In genomic region chrX:14916017-14916674, GRCh38 we compare ENCODE assay signal across 17 cellular contexts. TPM values are rescaled to one million over a fixed set of nuclear protein-coding genes. Genes with fewer than 3 reads are reported as not detected.
A peak's percentile ranks its signal among the peaks of the same experiment; 100 is the strongest.
DNase-seq lines count a peak whose midpoint lies in the region; TF ChIP-seq lines count a peak whose summit lies in the region.
"Had no signal": no experiment of that assay in that cellular context is flagged by ENCODE, and none has a peak within 500 bp of the region (broad histone marks: within the 10 kb centered on the region; RNA-seq: fewer than 3 reads in every experiment).

No MANE protein-coding gene starts in this region.

- no peaks in the 10 kb centered on the region for H3K27me3 Mint-ChIP-seq in HFFc6 (ENCODE audit: insufficient read depth)
- H3K27me3 Mint-ChIP-seq: activated CD4-positive, alpha-beta T cell treated with anti-CD3 and anti-CD28 coated beads, Interleukin-2, amount 10 ng/mL, durations not matched to agents 24 days and 14 days; activated naive CD8-positive, alpha-beta T cell; stimulated activated naive B cell treated with anti-CD40 and anti-IgM and Interleukin-4, amounts not matched to agents 10 μg/mL and 1 μg/mL and 100 μg/mL, for 72 hours; type B pancreatic cell had no signal

- no peak overlapping the region for H2AFZ ChIP-seq in ACC112 (ENCODE audit: low read length, unreplicated experiment)

- peak overlapping the region; percentile 32 for H3K27ac ChIP-seq in ACC112 (ENCODE audit: low read depth, low read length)
- H3K27ac ChIP-seq in ascending aorta: no peak overlapping the region
- peak overlapping the region in 8 of 59 donors; percentile 1 to 73 (median 20) for H3K27ac ChIP-seq in dorsolateral prefrontal cortex
- H3K27ac ChIP-seq: skin epidermis had no signal

- intact Hi-C loops in ascending aorta (cut with DNase I): no loop called here
- intact Hi-C loops in dorsolateral prefrontal cortex (cut with DNase I): no loop called here

- peaks cover 58% of the 10 kb centered on the region for H3K4me1 Mint-ChIP-seq in HFFc6 (ENCODE audit: low read depth)
- H3K4me1 Mint-ChIP-seq: stimulated activated naive B cell treated with anti-CD40 and anti-IgM and Interleukin-4, amounts not matched to agents 10 μg/mL and 1 μg/mL and 100 μg/mL, for 72 hours had no signal

- peaks cover 32% of the 10 kb centered on the region for H3K36me3 Mint-ChIP-seq in HFFc6 (ENCODE audit: low read depth)

- peaks cover 10% of the 10 kb centered on the region for H3K4me1 ChIP-seq in ACC112 (ENCODE audit: control insufficient read depth, insufficient read depth, low read length, unreplicated experiment)
- H3K4me1 ChIP-seq in ascending aorta: no peaks in the 10 kb centered on the region

- no peaks in the 10 kb centered on the region for H3K9me3 ChIP-seq in ascending aorta

- no peaks in the 10 kb centered on the region for H3K79me2 ChIP-seq in ACC112 (ENCODE audit: control insufficient read depth, insufficient read depth, low read length, unreplicated experiment)

- peak; percentile 69 for DNase-seq in HFFc6
- DNase-seq in amniotic epithelial cell (ENCODE audit: low read depth): peak; percentile 76
- peak; percentile 48 to 64 for DNase-seq in foreskin fibroblast
- DNase-seq in ascending aorta (ENCODE audit: low spot score in 2 of 2): no peak
- no peak for DNase-seq in activated CD4-positive, CD25-positive, alpha-beta regulatory T cell treated with anti-CD3 and anti-CD28 coated beads, Interleukin-2, amount 50 U/mL, for 72 hours
- DNase-seq in stimulated activated CD4-positive, alpha-beta T cell treated with anti-CD3 and anti-CD28 coated beads, Interleukin-15, amount 100 ng/mL, for 24 hours: no peak
- DNase-seq in dorsolateral prefrontal cortex: no peak
- DNase-seq: activated CD4-positive, alpha-beta T cell treated with anti-CD3 and anti-CD28 coated beads, Interleukin-2, amount 10 ng/mL, durations not matched to agents 24 days and 14 days; NCI-H187 treated with DMSO at 0.1 percent for 48 hours; NCI-H446 treated with DMSO at 0.1 percent for 48 hours; SHP77; stimulated activated naive B cell treated with anti-CD40 and anti-IgM and Interleukin-4, amounts not matched to agents 10 μg/mL and 1 μg/mL and 100 μg/mL, for 72 hours had no signal

- H3K27ac Mint-ChIP-seq in HFFc6: peak overlapping the region; percentile 85
- H3K27ac Mint-ChIP-seq: activated CD4-positive, alpha-beta T cell treated with anti-CD3 and anti-CD28 coated beads, Interleukin-2, amount 10 ng/mL, durations not matched to agents 24 days and 14 days; activated naive CD8-positive, alpha-beta T cell; stimulated activated naive B cell treated with anti-CD40 and anti-IgM and Interleukin-4, amounts not matched to agents 10 μg/mL and 1 μg/mL and 100 μg/mL, for 72 hours; T-helper 2 cell treated with Interferon-gamma antibody and Interleukin-4, amounts not matched to agents 5 μg/mL and 100 μg/mL, for 36 hours; type B pancreatic cell had no signal

- H3K9me3 Mint-ChIP-seq in HFFc6: no peaks in the 10 kb centered on the region
- H3K9me3 Mint-ChIP-seq: activated CD4-positive, alpha-beta T cell treated with anti-CD3 and anti-CD28 coated beads, Interleukin-2, amount 10 ng/mL, durations not matched to agents 24 days and 14 days; stimulated activated naive B cell treated with anti-CD40 and anti-IgM and Interleukin-4, amounts not matched to agents 10 μg/mL and 1 μg/mL and 100 μg/mL, for 72 hours; T-helper 2 cell treated with Interferon-gamma antibody and Interleukin-4, amounts not matched to agents 5 μg/mL and 100 μg/mL, for 36 hours; type B pancreatic cell had no signal

- H3K36me3 ChIP-seq in ACC112 (ENCODE audit: insufficient read depth, low read length) (peaks cover 11% of the 10 kb centered on the region), ascending aorta (peaks cover 0 to 8% of the 10 kb centered on the region in 2 donors)

- TF ChIP-seq CTCF in HFFc6 (IDR thresholded peaks at IDR 0.05): no peak
- TF ChIP-seq CTCF in foreskin fibroblast (IDR thresholded peaks at IDR 0.05; ENCODE audit: low read depth, low read length): no peak
- TF ChIP-seq CTCF in ascending aorta (IDR thresholded peaks at IDR 0.05): no peak
- no peak for TF ChIP-seq CTCF in dorsolateral prefrontal cortex (IDR thresholded peaks at IDR 0.05 in 54 of 56, conservative IDR thresholded peaks at IDR 0.05 in 2 of 56; ENCODE audit: low read depth in 1 of 56, partially characterized antibody in 56 of 56)

- H3K4me3 Mint-ChIP-seq in HFFc6: 0 out of 2 replicates have a peak overlapping the region, but pooled peaks have one; percentile 20
- H3K4me3 Mint-ChIP-seq: activated CD4-positive, alpha-beta T cell treated with anti-CD3 and anti-CD28 coated beads, Interleukin-2, amount 10 ng/mL, durations not matched to agents 24 days and 14 days; activated naive CD8-positive, alpha-beta T cell; stimulated activated naive B cell treated with anti-CD40 and anti-IgM and Interleukin-4, amounts not matched to agents 10 μg/mL and 1 μg/mL and 100 μg/mL, for 72 hours; T-helper 2 cell treated with Interferon-gamma antibody and Interleukin-4, amounts not matched to agents 5 μg/mL and 100 μg/mL, for 36 hours; type B pancreatic cell had no signal

- no peaks in the 10 kb centered on the region for H3K27me3 ChIP-seq in ACC112 (ENCODE audit: insufficient read depth, low read length)
- no peaks in the 10 kb centered on the region for H3K27me3 ChIP-seq in ascending aorta
- peaks cover 0 to 43% (median 0%) of the 10 kb centered on the region in 45 donors for H3K27me3 ChIP-seq in dorsolateral prefrontal cortex

- no peak overlapping the region for H3K4me3 ChIP-seq in ACC112 (ENCODE audit: low read depth, low read length)
- H3K4me3 ChIP-seq in foreskin fibroblast (ENCODE audit: low read depth in 1 of 2, low read length in 2 of 2): no peak overlapping the region
- no peak overlapping the region for H3K4me3 ChIP-seq in ascending aorta
- H3K4me3 ChIP-seq in dorsolateral prefrontal cortex: no peak overlapping the region
- H3K4me3 ChIP-seq: skin epidermis had no signal

RNA-seq across cellular contexts. Expression of gene MOSPD2, which starts 42.9 kb away (rescaled TPM):
- 10 to 100 TPM; 22.0 to 28.2 (median 25.1) TPM for total RNA-seq in HFFc6 (2021; fragmentation: NEBNext Ultra II Directional; extraction: Animal tissue kit (Norgen Biotek cat#: 25700))
- total RNA-seq in ascending aorta (15.0 TPM), dorsolateral prefrontal cortex (10 to 100 TPM; 10.8 to 64.5 (median 23.6) TPM)

RNA-seq across cellular contexts. Expression of gene FANCB, which starts 43.3 kb away (rescaled TPM):
- total RNA-seq in HFFc6 (2021; fragmentation: NEBNext Ultra II Directional; extraction: Animal tissue kit (Norgen Biotek cat#: 25700)): 1 to 10 TPM; 6.6 to 10.0 (median 8.7) TPM
- total RNA-seq in ascending aorta (not detected), dorsolateral prefrontal cortex (10 to 100 TPM in 25 of 120 experiments, 1 to 10 TPM in 95; 3.9 to 20.7 (median 7.6) TPM)

Comparison
In these comparisons a context has a peak if more than half of its experiments do, and no peak if none do; other contexts are left out.
1. DNase-seq: peak in HFFc6 (single experiment), amniotic epithelial cell (single experiment) and foreskin fibroblast (2 of 2); none in ascending aorta (0 of 2), activated CD4-positive, CD25-positive, alpha-beta regulatory T cell treated with anti-CD3 and anti-CD28 coated beads, Interleukin-2, amount 50 U/mL, for 72 hours (single experiment), stimulated activated CD4-positive, alpha-beta T cell treated with anti-CD3 and anti-CD28 coated beads, Interleukin-15, amount 100 ng/mL, for 24 hours (single experiment) and dorsolateral prefrontal cortex (0 of 10).